Comparison of ENCODE assay signal across 16 cellular contexts in genomic region chr15:52488830-52489229, GRCh38.
"Had no signal": no experiment of that assay in that cellular context is flagged by ENCODE, and none has a peak within 500 bp of the region (broad histone marks: within the 10 kb centered on the region; RNA-seq: fewer than 3 reads in every experiment).

No MANE protein-coding gene starts in this region.

- H3K4me3 Mint-ChIP-seq: activated CD4-positive, alpha-beta T cell treated with anti-CD3 and anti-CD28 coated beads, Interleukin-2, amount 10 ng/mL, durations not matched to agents 7 days and 5 days; activated naive CD8-positive, alpha-beta T cell treated with anti-CD3 and anti-CD28 coated beads, Interleukin-2, amount 50 U/mL, for 24 hours; neural crest cell; WTC11 had no signal

- H3K9me3 ChIP-seq: ascending aorta, colonic mucosa, left lung, ovary had no signal

- H3K27me3 ChIP-seq: ascending aorta, colonic mucosa, left lung, ovary had no signal

- H3K27ac Mint-ChIP-seq: activated CD4-positive, alpha-beta T cell treated with anti-CD3 and anti-CD28 coated beads, Interleukin-2, amount 10 ng/mL, durations not matched to agents 7 days and 5 days; activated naive CD8-positive, alpha-beta T cell treated with anti-CD3 and anti-CD28 coated beads, Interleukin-2, amount 50 U/mL, for 24 hours; WTC11 had no signal

- H3K36me3 Mint-ChIP-seq: T-cell, WTC11 had no signal

- ATAC-seq: left lung, WTC11 had no signal

- DNase-seq: activated CD4-positive, alpha-beta T cell treated with anti-CD3 and anti-CD28 coated beads, Interleukin-2, amount 10 ng/mL, durations not matched to agents 7 days and 5 days; activated gamma-delta T cell; activated naive CD8-positive, alpha-beta T cell treated with anti-CD3 and anti-CD28 coated beads, Interleukin-2, amount 50 U/mL, for 24 hours; activated T-cell treated with anti-CD3 and anti-CD28 coated beads, Interleukin-2, amount 50 U/mL, for 1 hour; colonic mucosa; effector CD4-positive, alpha-beta T cell; foreskin melanocyte; head of caudate nucleus; mesenchymal stem cell; ovary; stimulated activated CD4-positive, alpha-beta T cell treated with anti-CD3 and anti-CD28 coated beads, Interleukin-4, amount 100 ng/mL, for 4 hours; T-cell had no signal

- H3K36me3 ChIP-seq: ascending aorta, colonic mucosa, left lung, ovary had no signal

- H3K9me3 Mint-ChIP-seq: neural crest cell, T-cell, WTC11 had no signal

- H3K27ac ChIP-seq: ascending aorta, colonic mucosa, left lung, ovary had no signal

- H3K4me3 ChIP-seq: ascending aorta, colonic mucosa, left lung, ovary had no signal

- H3K4me1 ChIP-seq: colonic mucosa had no signal

- H3K27me3 Mint-ChIP-seq: activated CD4-positive, alpha-beta T cell treated with anti-CD3 and anti-CD28 coated beads, Interleukin-2, amount 10 ng/mL, durations not matched to agents 7 days and 5 days; activated naive CD8-positive, alpha-beta T cell treated with anti-CD3 and anti-CD28 coated beads, Interleukin-2, amount 50 U/mL, for 24 hours; T-cell had no signal
